Comparison of ENCODE assay signal across 8 cellular contexts in genomic region chr14:51650721-51651387, GRCh38. TPM values are rescaled to one million over a fixed set of nuclear protein-coding genes. Genes with fewer than 3 reads are reported as not detected.
A peak's percentile ranks its signal among the peaks of the same experiment; 100 is the strongest.
DNase-seq lines count a peak whose midpoint lies in the region; ATAC-seq and TF ChIP-seq lines count a peak whose summit lies in the region.

No MANE protein-coding gene starts in this region.

- ATAC-seq in HG02798 (IDR thresholded peaks at IDR 0.05; ENCODE audit: poor library complexity, unreplicated experiment) (no peak), HG02610 (IDR thresholded peaks at IDR 0.05; ENCODE audit: unreplicated experiment) (no peak)

- H3K4me3 ChIP-seq in DOHH2 (ENCODE audit: low read length) = peak overlapping the region; percentile 80

- no peak overlapping the region for H3K27ac ChIP-seq in DOHH2 (ENCODE audit: low read depth, low read length)

- no peaks in the 10 kb centered on the region for H3K9me2 ChIP-seq in DOHH2 (replicated peaks; ENCODE audit: control insufficient read depth, low read length)

- no peaks in the 10 kb centered on the region for H3K36me3 Mint-ChIP-seq in chondrocyte (ENCODE audit: low read depth)

- H3K27ac Mint-ChIP-seq in chondrocyte (ENCODE audit: unreplicated experiment) = peak overlapping the region; percentile 93

- H4K20me1 ChIP-seq in DOHH2 (ENCODE audit: control insufficient read depth, insufficient read depth, low read depth, low read length) = no peaks in the 10 kb centered on the region

- H3K4me1 ChIP-seq in DOHH2 (ENCODE audit: control insufficient read depth, low read length) = peaks cover 18% of the 10 kb centered on the region

- no peaks in the 10 kb centered on the region for H3K27me3 Mint-ChIP-seq in chondrocyte (ENCODE audit: low read depth)

- DNase-seq in NCI-H345 (lab: John Stamatoyannopoulos, UW) (peak; percentile 18), chondrocyte (ENCODE audit: low spot score) (no peak), lung microvascular endothelial cell (ENCODE audit: low read depth in 2 of 2) (peak; percentile 10 to 46), ureter (ENCODE audit: low spot score) (peak; percentile 42), SIG-M5 treated with dmso at 0.1 percent for 504 hours (lab: John Stamatoyannopoulos, UW; ENCODE audit: unreplicated experiment) (no peak)

- peak overlapping the region; percentile 90 for H3K4me2 ChIP-seq in DOHH2 (ENCODE audit: low read length)

- no peaks in the 10 kb centered on the region for H3K79me2 ChIP-seq in DOHH2 (ENCODE audit: control insufficient read depth, low read length)

- H3K27me3 ChIP-seq in DOHH2 (ENCODE audit: control insufficient read depth, low read length) = peaks cover 37% of the 10 kb centered on the region

- H3K9me3 Mint-ChIP-seq in chondrocyte (ENCODE audit: low read depth) = no peaks in the 10 kb centered on the region

- no peaks in the 10 kb centered on the region for H3K36me3 ChIP-seq in DOHH2 (ENCODE audit: control insufficient read depth, low read length)

- H3F3A ChIP-seq in DOHH2 (ENCODE audit: control insufficient read depth, insufficient read depth) = peaks cover 9% of the 10 kb centered on the region

- peak overlapping the region; percentile 87 for H3K4me3 Mint-ChIP-seq in chondrocyte (ENCODE audit: unreplicated experiment)

- no peaks in the 10 kb centered on the region for H3K9me3 ChIP-seq in DOHH2 (ENCODE audit: control insufficient read depth, insufficient read depth, low read length)

- peaks cover 49% of the 10 kb centered on the region for H3K4me1 Mint-ChIP-seq in chondrocyte (ENCODE audit: low read depth)

- TF ChIP-seq CTCF in DOHH2 (IDR thresholded peaks at IDR 0.05; ENCODE audit: low read depth, low read length, poor library complexity, severe bottlenecking) (no peak), chondrocyte (IDR thresholded peaks at IDR 0.05) (no peak)

RNA-seq across cellular contexts. Expression of gene FRMD6, which starts 0.9 kb away (rescaled TPM):
- total RNA-seq in chondrocyte = 105 to 135 TPM (median 131 TPM) in 3 replicates
- 155 and 297 TPM in 2 replicates for total RNA-seq in lung microvascular endothelial cell
- total RNA-seq in ureter = 112 TPM

Comparison
In these comparisons a context has a peak if more than half of its experiments do, and no peak if none do; other contexts are left out.
1. DNase-seq: peak in NCI-H345 (single experiment), lung microvascular endothelial cell (2 of 2) and ureter (single experiment); none in chondrocyte (single experiment) and SIG-M5 treated with dmso at 0.1 percent for 504 hours (single experiment).